In the genomic region with DNA sequence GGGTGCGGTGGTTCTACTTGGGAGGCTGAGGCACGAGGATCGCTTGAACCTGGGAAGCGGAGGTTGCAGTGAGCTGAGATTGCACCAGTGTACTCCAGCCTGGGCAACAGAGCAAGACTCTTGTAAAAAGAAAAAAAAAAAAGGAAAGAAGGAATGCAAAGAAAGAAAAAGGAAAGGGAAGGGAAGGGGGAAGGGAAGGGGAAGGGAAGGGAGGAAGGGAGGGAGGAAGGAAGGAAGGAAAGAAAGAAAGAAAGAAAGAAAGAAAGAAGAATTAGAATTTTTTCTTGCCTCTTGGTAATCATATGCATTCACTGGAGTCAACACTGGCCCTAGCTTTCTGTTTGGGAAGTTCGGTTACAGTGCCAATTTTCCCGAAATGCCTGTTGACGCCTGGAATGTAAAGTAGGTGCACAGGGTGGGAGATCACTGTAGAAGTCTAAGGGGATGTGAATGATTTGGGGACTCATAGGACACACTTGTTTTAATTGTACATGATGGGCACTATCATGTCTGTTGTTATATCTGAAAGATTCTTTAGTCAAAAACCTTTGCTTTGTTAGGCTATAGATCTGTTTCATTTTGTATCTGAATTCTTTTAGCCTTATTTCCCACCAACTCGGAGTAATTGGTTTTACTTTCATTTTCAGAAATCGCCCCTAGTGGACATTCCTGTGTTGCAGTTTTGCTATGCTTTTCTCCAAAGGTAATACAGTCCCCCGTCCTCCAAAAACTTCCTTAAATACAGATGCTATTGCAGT, we compare ENCODE assay signal across 8 cellular contexts. TPM values are rescaled to one million over a fixed set of nuclear protein-coding genes. Genes with fewer than 3 reads are reported as not detected.
DNase-seq lines count a peak whose midpoint lies in the region; ATAC-seq and TF ChIP-seq lines count a peak whose summit lies in the region.

No MANE protein-coding gene starts in this region.

- no TSS peak for BruUV-seq in Caco-2 (replicated peaks; lab: Mats Ljungman, UMichigan)

- no peak for ATAC-seq in HG02623 (IDR thresholded peaks at IDR 0.05; ENCODE audit: unreplicated experiment)

- intact Hi-C loops in Caco-2 (cut with micrococcal nuclease; ENCODE audit: unreplicated experiment) (no loop called here), thyroid gland (cut with DNase I) (no loop called here)

- peaks cover 7% of the 10 kb centered on the region for H3K36me3 ChIP-seq in Caco-2 (ENCODE audit: control insufficient read depth, insufficient read depth, low read length)
- H3K36me3 ChIP-seq in muscle layer of colon (ENCODE audit: insufficient read depth, low read length): peaks cover 4% of the 10 kb centered on the region
- H3K36me3 ChIP-seq in thyroid gland: peaks cover 0 to 4% of the 10 kb centered on the region in 2 donors

- H3K4me1 Mint-ChIP-seq in Caco-2 (ENCODE audit: low read depth, unreplicated experiment): peaks cover 7% of the 10 kb centered on the region

- peak overlapping the region; percentile 48 for H3K27ac Mint-ChIP-seq in Caco-2 (ENCODE audit: unreplicated experiment)

- TF ChIP-seq CTCF in Caco-2 (IDR thresholded peaks at IDR 0.05; ENCODE audit: insufficient read depth in 1 of 2, low read depth in 1 of 2, low read length in 1 of 2, severe bottlenecking in 1 of 2, unreplicated experiment in 1 of 2) (peak; percentile 70 to 79), epithelial cell of esophagus (IDR thresholded peaks at IDR 0.05; ENCODE audit: insufficient read depth, low read depth, low read length, missing control alignments) (peak; percentile 73), thyroid gland (IDR thresholded peaks at IDR 0.05) (peak; percentile 53 to 88 (median 81))

- H3K27me3 ChIP-seq in Caco-2 (replicated peaks; ENCODE audit: control insufficient read depth, insufficient read depth, low read length) (no peaks in the 10 kb centered on the region), muscle layer of colon (ENCODE audit: control insufficient read depth in 1 of 2, insufficient read depth in 2 of 2, low read length in 2 of 2) (no peaks in the 10 kb centered on the region), thyroid gland (no peaks in the 10 kb centered on the region)

- CTCF ChIA-PET in Caco-2 (lab: Charles Lee): no interaction called here

- TF ChIP-seq POLR2A in thyroid gland (IDR thresholded peaks at IDR 0.05): no peak

- H3K27ac ChIP-seq in muscle layer of colon (ENCODE audit: low read depth, low read length) (peak overlapping the region; percentile 6), thyroid gland (peak overlapping the region; percentile 74 to 90 (median 86))

- POLR2A ChIA-PET in Caco-2 (lab: Charles Lee): no interaction called here

- peak overlapping the region; percentile 68 for H3K4me3 Mint-ChIP-seq in Caco-2 (ENCODE audit: unreplicated experiment)

- WGBS in thyroid gland, 2 donors: 39 to 40% methylated on average over 10 of the region's 10 CpGs

- peaks cover 12% of the 10 kb centered on the region for H3K9me3 Mint-ChIP-seq in Caco-2 (ENCODE audit: unreplicated experiment)

- H3K4me3 ChIP-seq in Caco-2 (ENCODE audit: low read depth, low read length) (peak overlapping the region; percentile 26; the same call in 1 of the 2 replicates), epithelial cell of esophagus (ENCODE audit: low read length) (peak overlapping the region; percentile 46), muscle layer of colon (ENCODE audit: low read depth in 1 of 2, low read length in 2 of 2) (peak overlapping the region; percentile 25 to 64), thyroid gland (replicated peaks in 1 of 3) (peak overlapping the region; percentile 0 to 59 (median 33))

- H3K9me3 ChIP-seq in Caco-2 (peaks cover 5% of the 10 kb centered on the region), muscle layer of colon (ENCODE audit: low read length) (no peaks in the 10 kb centered on the region), thyroid gland (no peaks in the 10 kb centered on the region)

- H3K9ac ChIP-seq in muscle layer of colon (ENCODE audit: low read length): peak overlapping the region; percentile 34

- H3K4me1 ChIP-seq in Caco-2 (peaks cover 6% of the 10 kb centered on the region; the same call in 1 of the 2 replicates), muscle layer of colon (ENCODE audit: insufficient read depth, low read length) (peaks cover 6% of the 10 kb centered on the region), thyroid gland (peaks cover 0 to 5% of the 10 kb centered on the region in 2 donors)

- no peaks in the 10 kb centered on the region for H3K27me3 Mint-ChIP-seq in Caco-2 (ENCODE audit: insufficient read depth, unreplicated experiment)

- DNase-seq in Caco-2 (peak in 1 of 2 experiments; percentile 61), H4 (ENCODE audit: low spot score) (peak; percentile 64), NCI-H524 (lab: John Stamatoyannopoulos, UW) (peak; percentile 19 to 54), epithelial cell of esophagus (ENCODE audit: low read depth) (peak; percentile 68), thyroid gland (peak; percentile 57)
- peak; percentile 39 to 41 for DNase-seq in activated CD4-positive, alpha-beta T cell treated with anti-CD3 and anti-CD28 coated beads, Interleukin-2, amount 50 U/mL, for 4 hours

- peaks cover 16% of the 10 kb centered on the region for H3K36me3 Mint-ChIP-seq in Caco-2 (ENCODE audit: insufficient read depth, unreplicated experiment)

RNA-seq across cellular contexts. Expression of gene MORC3, which starts 59.8 kb away (rescaled TPM):
- 21.6 and 23.3 TPM in 2 replicates for total RNA-seq in Caco-2 (2022)
- total RNA-seq in H4 (2014; rRNA removed; shearing (Covaris generic)): 14.3 and 17.7 TPM in 2 replicates
- 10 to 100 TPM; 40.3 to 49.9 (median 42.8) TPM for total RNA-seq in thyroid gland
